ENCODE assay signal across 11 cellular contexts in genomic region chr7:104584620-104585019, GRCh38.
"Had no signal": no experiment of that assay in that cellular context is flagged by ENCODE, and none has a peak within 500 bp of the region (broad histone marks: within the 10 kb centered on the region; RNA-seq: fewer than 3 reads in every experiment).

No MANE protein-coding gene starts in this region.

- ATAC-seq: gastrocnemius medialis, lower lobe of right lung, pancreas had no signal

- DNase-seq: activated CD4-positive, alpha-beta memory T cell treated with anti-CD3 and anti-CD28 coated beads for 36 hours; activated gamma-delta T cell; activated T-cell treated with anti-CD3 and anti-CD28 coated beads, Interleukin-2, amount 50 U/mL, for 48 hours; gastrocnemius medialis; kidney; lower lobe of right lung; midbrain; pancreas; retina; stimulated activated CD4-positive, alpha-beta T cell treated with anti-CD3 and anti-CD28 coated beads, Interleukin-4, amount 100 ng/mL, for 1 hour; T-helper 9 cell had no signal
